In the genomic region with DNA sequence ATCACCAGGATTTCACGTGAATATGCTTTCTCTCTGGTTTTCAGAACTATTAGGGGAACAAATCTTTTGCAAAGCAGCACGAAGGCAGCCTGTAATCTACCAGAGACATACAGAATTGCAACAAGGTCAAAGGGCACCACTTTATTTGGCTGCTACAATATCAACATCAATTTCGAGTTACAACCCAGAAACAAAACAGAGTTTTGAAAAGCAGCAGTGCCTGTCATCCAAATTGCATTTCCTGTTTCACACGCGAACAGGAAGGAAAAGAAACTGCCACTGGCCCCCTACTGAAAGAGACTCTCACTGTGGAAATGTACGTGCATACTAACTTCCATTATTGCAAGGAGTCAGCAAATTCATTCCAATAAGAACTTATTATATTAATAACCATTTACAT, we compare ENCODE assay signal across 12 cellular contexts. TPM values are rescaled to one million over a fixed set of nuclear protein-coding genes. Genes with fewer than 3 reads are reported as not detected.
DNase-seq lines count a peak whose midpoint lies in the region; ATAC-seq and TF ChIP-seq lines count a peak whose summit lies in the region.
"Had no signal": no experiment of that assay in that cellular context is flagged by ENCODE, and none has a peak within 500 bp of the region (broad histone marks: within the 10 kb centered on the region; RNA-seq: fewer than 3 reads in every experiment).

No MANE protein-coding gene starts in this region.

- no peaks in the 10 kb centered on the region for H3K36me3 ChIP-seq in left ventricle myocardium inferior
- H3K36me3 ChIP-seq in stomach smooth muscle (ENCODE audit: control insufficient read depth in 2 of 2, insufficient read depth in 2 of 2, low read length in 2 of 2) = no peaks in the 10 kb centered on the region

- H3K27me3 ChIP-seq in left ventricle myocardium inferior (ENCODE audit: low read depth) (no peaks in the 10 kb centered on the region), stomach smooth muscle (ENCODE audit: control insufficient read depth in 1 of 2, insufficient read depth in 2 of 2, low read length in 2 of 2) (no peaks in the 10 kb centered on the region)

- DNase-seq in left ventricle myocardium inferior (no peak), Right ventricle myocardium superior (no peak), NOMO-1 treated with DMSO at 0.1 percent for 48 hours (lab: John Stamatoyannopoulos, UW; ENCODE audit: unreplicated experiment) (peak; percentile 87), dermis microvascular lymphatic vessel endothelial cell (ENCODE audit: low read depth in 2 of 2) (peak; percentile 54 to 55), DMS79 (lab: John Stamatoyannopoulos, UW) (no peak), inferior parietal cortex (ENCODE audit: extremely low spot score) (no peak), Ammon's horn (ENCODE audit: low spot score) (no peak)
- DNase-seq: anterior cingulate cortex, NCI-H1436 treated with DMSO at 0.1 percent for 48 hours had no signal

- intact Hi-C loops in left ventricle myocardium inferior (cut with micrococcal nuclease) (no loop called here), Right ventricle myocardium superior (cut with DNase I) (no loop called here)

- TF ChIP-seq CTCF in left ventricle myocardium inferior (IDR thresholded peaks at IDR 0.05; ENCODE audit: borderline replicate concordance) = no peak

- H3K4me1 ChIP-seq in left ventricle myocardium inferior = peaks cover 27% of the 10 kb centered on the region
- H3K4me1 ChIP-seq in stomach smooth muscle (ENCODE audit: control insufficient read depth, insufficient read depth, low read length) = peaks cover 12% of the 10 kb centered on the region

- H3K9me3 ChIP-seq in left ventricle myocardium inferior (replicated peaks) (no peaks in the 10 kb centered on the region), stomach smooth muscle (ENCODE audit: control insufficient read depth in 2 of 2, low read length in 2 of 2) (no peaks in the 10 kb centered on the region)

- H3K4me3 ChIP-seq in left ventricle myocardium inferior (no peak overlapping the region), stomach smooth muscle (ENCODE audit: low read length in 2 of 2) (no peak overlapping the region)

- no peak for ATAC-seq in Right ventricle myocardium superior (ENCODE audit: poor library complexity)

- H3K9ac ChIP-seq in stomach smooth muscle (ENCODE audit: low read length in 2 of 2) = no peak overlapping the region

- H3K27ac ChIP-seq in left ventricle myocardium inferior (replicated peaks) (peak overlapping the region; percentile 20), stomach smooth muscle (ENCODE audit: low read length) (peak overlapping the region; percentile 20)
- H3K27ac ChIP-seq: C4-2B had no signal

RNA-seq across cellular contexts. Expression of gene C1QTNF7, which starts 17.1 kb away (rescaled TPM):
- total RNA-seq in left ventricle myocardium inferior (2.4 TPM), Right ventricle myocardium superior (1.9 TPM), dermis microvascular lymphatic vessel endothelial cell (not detected in 2 replicates)
- total RNA-seq: glomerular endothelial cell had no signal

RNA-seq across cellular contexts. Expression of gene CC2D2A, which starts 58.9 kb away (rescaled TPM):
- total RNA-seq in left ventricle myocardium inferior (9.6 TPM), Right ventricle myocardium superior (6.7 TPM), dermis microvascular lymphatic vessel endothelial cell (3.2 and 3.4 TPM in 2 replicates)

Comparison
In these comparisons a context has a peak if more than half of its experiments do, and no peak if none do; other contexts are left out.
1. DNase-seq: peak in NOMO-1 treated with DMSO at 0.1 percent for 48 hours (single experiment) and dermis microvascular lymphatic vessel endothelial cell (2 of 2); none in left ventricle myocardium inferior (single experiment), Right ventricle myocardium superior (single experiment), DMS79 (single experiment), inferior parietal cortex (single experiment) and Ammon's horn (single experiment).